Comparison of ENCODE assay signal across 1 cellular context in genomic region chr1:221897312-221897711, GRCh38.
TF ChIP-seq lines count a peak whose summit lies in the region.

No MANE protein-coding gene starts in this region.

TF ChIP-seq in K562, 482 proteins besides CTCF, POLR2A, EP300 and RAD21:
- TF ChIP-seq ADNP (tag; IDR thresholded peaks at IDR 0.05), result no peak
- no peak for TF ChIP-seq CEBPG (CRISPR knock-in tag; IDR thresholded peaks at IDR 0.05)
- TF ChIP-seq CEBPG (tag; conservative IDR thresholded peaks at IDR 0.05 in 1 of 2, IDR thresholded peaks at IDR 0.05 in 1 of 2), result 0 out of 4 replicates have a peak, but pooled peaks have one; percentile 5
- TF ChIP-seq FOXA3 (CRISPR knock-in tag; conservative IDR thresholded peaks at IDR 0.05 in 1 of 2, IDR thresholded peaks at IDR 0.05 in 1 of 2), result 0 out of 4 replicates have a peak, but pooled peaks of 1 of the 2 experiments have one; percentile 13
